6 cellular contexts compared by ENCODE assay signal in the genomic region with DNA sequence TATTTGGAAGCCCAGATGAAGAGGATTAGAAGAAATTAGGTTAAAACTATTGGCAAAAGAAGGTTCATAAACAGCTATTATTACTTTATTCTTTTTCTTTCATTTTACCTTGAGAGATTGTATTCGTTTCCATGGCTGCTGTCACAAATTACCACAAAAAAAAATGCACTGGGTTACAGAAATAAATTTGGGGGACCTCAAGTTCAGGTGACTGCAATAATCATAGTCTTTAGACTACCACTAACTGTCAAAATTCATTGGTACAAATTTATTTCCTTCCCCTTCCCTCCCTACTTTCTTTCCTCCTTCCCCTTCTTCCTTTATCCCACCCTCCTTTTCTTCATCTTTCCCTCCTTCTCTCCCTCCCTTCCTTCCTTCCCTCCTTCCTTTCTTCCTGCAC.
"Had no signal": no experiment of that assay in that cellular context is flagged by ENCODE, and none has a peak within 500 bp of the region (broad histone marks: within the 10 kb centered on the region; RNA-seq: fewer than 3 reads in every experiment).

No MANE protein-coding gene starts in this region.

- DNase-seq: IMR-90, KBM-7, KG1 had no signal

- FAIRE-seq: HTR-8/SVneo had no signal

- H3K27ac ChIP-seq: HL-60, KMS-11 had no signal

- H3K9ac ChIP-seq: KMS-11 had no signal

- H3K4me2 ChIP-seq: KMS-11 had no signal
